Comparison of ENCODE assay signal across 8 cellular contexts in genomic region chr1:206583461-206584264, GRCh38. TPM values are rescaled to one million over a fixed set of nuclear protein-coding genes. Genes with fewer than 3 reads are reported as not detected.
DNase-seq lines count a peak whose midpoint lies in the region; ATAC-seq and TF ChIP-seq lines count a peak whose summit lies in the region.

No MANE protein-coding gene starts in this region.

- no peaks in the 10 kb centered on the region for H3K27me3 Mint-ChIP-seq in activated CD4-positive, alpha-beta memory T cell treated with anti-CD3 and anti-CD28 coated beads, Interleukin-2, amount 10 ng/mL, durations not matched to agents 7 days and 5 days

- H3K4me3 ChIP-seq in AG09309 (ENCODE audit: control insufficient read depth, low read depth, low read length): no peak overlapping the region
- H3K4me3 ChIP-seq in dorsolateral prefrontal cortex: no peak overlapping the region

- peak overlapping the region; percentile 63 for H3K4me3 Mint-ChIP-seq in activated CD4-positive, alpha-beta memory T cell treated with anti-CD3 and anti-CD28 coated beads, Interleukin-2, amount 10 ng/mL, durations not matched to agents 7 days and 5 days

- POLR2A ChIA-PET in activated CD4-positive, alpha-beta memory T cell treated with anti-CD3 and anti-CD28 coated beads, Interleukin-2, amount 10 ng/mL, durations not matched to agents 7 days and 5 days (lab: Charles Lee): interaction anchor here (0.7 to 28.4 kb wide), 11 partner anchors 8 to 112 kb away, joined by 3 to 1193 read pairs (median 6); partner anchors contain the start of genes EIF2D and RASSF5

- peak overlapping the region in 7 of 59 donors; percentile 35 to 63 (median 47) for H3K27ac ChIP-seq in dorsolateral prefrontal cortex

- no peaks in the 10 kb centered on the region for H3K27me3 ChIP-seq in dorsolateral prefrontal cortex

- ATAC-seq in GM18517 (IDR thresholded peaks at IDR 0.05; ENCODE audit: unreplicated experiment): no peak

- H3K27ac Mint-ChIP-seq in activated CD4-positive, alpha-beta memory T cell treated with anti-CD3 and anti-CD28 coated beads, Interleukin-2, amount 10 ng/mL, durations not matched to agents 7 days and 5 days: peak overlapping the region; percentile 90

- peak; percentile 92 for TF ChIP-seq CTCF in AG09309 (IDR thresholded peaks at IDR 0.05; ENCODE audit: control insufficient read depth, insufficient read depth, low read depth, low read length, missing control alignments)
- peak; percentile 78 to 98 (median 95) for TF ChIP-seq CTCF in dorsolateral prefrontal cortex (IDR thresholded peaks at IDR 0.05 in 54 of 56, conservative IDR thresholded peaks at IDR 0.05 in 2 of 56; ENCODE audit: low read depth in 1 of 56, partially characterized antibody in 56 of 56)

- H3K9me3 Mint-ChIP-seq in activated CD4-positive, alpha-beta memory T cell treated with anti-CD3 and anti-CD28 coated beads, Interleukin-2, amount 10 ng/mL, durations not matched to agents 7 days and 5 days: no peaks in the 10 kb centered on the region

- H3K4me1 Mint-ChIP-seq in activated CD4-positive, alpha-beta memory T cell treated with anti-CD3 and anti-CD28 coated beads, Interleukin-2, amount 10 ng/mL, durations not matched to agents 7 days and 5 days: peaks cover 91% of the 10 kb centered on the region

- peak; percentile 14 for DNase-seq in AG09309 (ENCODE audit: low read depth)
- peak; percentile 16 for DNase-seq in GOT3 (lab: John Stamatoyannopoulos, UW)
- peak; percentile 90 for DNase-seq in NCI-H82 (lab: John Stamatoyannopoulos, UW)
- DNase-seq in activated CD4-positive, alpha-beta memory T cell treated with anti-CD3 and anti-CD28 coated beads, Interleukin-2, amount 10 ng/mL, durations not matched to agents 7 days and 5 days: peak; percentile 88
- DNase-seq in dorsolateral prefrontal cortex: peak; percentile 69 to 89 (median 79)
- peak; percentile 72 to 80 for DNase-seq in lung microvascular endothelial cell (ENCODE audit: low read depth in 2 of 2)
- peak; percentile 62 to 73 for DNase-seq in stimulated activated CD8-positive, alpha-beta memory T cell treated with anti-CD3 and anti-CD28 coated beads, Interleukin-15, amount 100 ng/mL, for 4 hours (ENCODE audit: low read depth in 2 of 2)

- peaks cover 95% of the 10 kb centered on the region for H3K36me3 Mint-ChIP-seq in activated CD4-positive, alpha-beta memory T cell treated with anti-CD3 and anti-CD28 coated beads, Interleukin-2, amount 10 ng/mL, durations not matched to agents 7 days and 5 days (ENCODE audit: low read depth)

- CTCF ChIA-PET in activated CD4-positive, alpha-beta memory T cell treated with anti-CD3 and anti-CD28 coated beads, Interleukin-2, amount 10 ng/mL, durations not matched to agents 7 days and 5 days (lab: Charles Lee): interaction anchor here (0.7 to 15.1 kb wide), 23 partner anchors 8 to 122 kb away, joined by 3 to 524 read pairs (median 6); partner anchors contain the start of genes EIF2D, IKBKE and RASSF5

- intact Hi-C loops in dorsolateral prefrontal cortex (cut with DNase I): loop anchor here (1.0 to 2.0 kb wide), 2 partner anchors 39 to 93 kb away; no protein-coding TSS in a partner anchor

RNA-seq across cellular contexts. Expression of gene EIF2D, which starts 28.6 kb away (rescaled TPM):
- 10 to 100 TPM; 42.2 to 43.1 TPM for total RNA-seq in activated CD4-positive, alpha-beta memory T cell treated with anti-CD3 and anti-CD28 coated beads, Interleukin-2, amount 10 ng/mL, durations not matched to agents 7 days and 5 days
- 10 to 100 TPM; 19.2 to 56.2 (median 35.0) TPM for total RNA-seq in dorsolateral prefrontal cortex
- 34.2 and 45.4 TPM in 2 replicates for total RNA-seq in lung microvascular endothelial cell

RNA-seq across cellular contexts. Expression of gene DYRK3, which starts 51.7 kb away (rescaled TPM):
- 1 to 10 TPM; 8.8 to 9.2 TPM for total RNA-seq in activated CD4-positive, alpha-beta memory T cell treated with anti-CD3 and anti-CD28 coated beads, Interleukin-2, amount 10 ng/mL, durations not matched to agents 7 days and 5 days
- total RNA-seq in dorsolateral prefrontal cortex: 10 to 100 TPM in 3 of 120 experiments, 1 to 10 TPM in 117; 2.4 to 12.2 (median 5.3) TPM
- total RNA-seq in lung microvascular endothelial cell: 8.3 and 10.9 TPM in 2 replicates

Comparison
In these comparisons a context has a peak if more than half of its experiments do, and no peak if none do; other contexts are left out.
1. DNase-seq: peak in every context shown above with its lines; median percentile 90 in NCI-H82; 88 in activated CD4-positive, alpha-beta memory T cell treated with anti-CD3 and anti-CD28 coated beads, Interleukin-2, amount 10 ng/mL, durations not matched to agents 7 days and 5 days; 79 in dorsolateral prefrontal cortex; 76 in lung microvascular endothelial cell; 68 in stimulated activated CD8-positive, alpha-beta memory T cell treated with anti-CD3 and anti-CD28 coated beads, Interleukin-15, amount 100 ng/mL, for 4 hours; 16 in GOT3; 14 in AG09309.